Comparison of ENCODE assay signal across 9 cellular contexts in genomic region chr6:134267917-134268361, GRCh38. TPM values are rescaled to one million over a fixed set of nuclear protein-coding genes. Genes with fewer than 3 reads are reported as not detected.
A peak's percentile ranks its signal among the peaks of the same experiment; 100 is the strongest.
DNase-seq lines count a peak whose midpoint lies in the region; ATAC-seq and TF ChIP-seq lines count a peak whose summit lies in the region.
"Had no signal": no experiment of that assay in that cellular context is flagged by ENCODE, and none has a peak within 500 bp of the region (broad histone marks: within the 10 kb centered on the region; RNA-seq: fewer than 3 reads in every experiment).

No MANE protein-coding gene starts in this region.

- peaks cover 7% of the 10 kb centered on the region; the same call in 1 of the 2 replicates for H3K4me1 ChIP-seq in GM23338 (ENCODE audit: insufficient read depth)
- H3K4me1 ChIP-seq in ovary (ENCODE audit: insufficient read depth), result peaks cover 5% of the 10 kb centered on the region

- H3K27me3 Mint-ChIP-seq in GM23338 (ENCODE audit: insufficient read depth, low read depth, poor library complexity) (peaks cover 2% of the 10 kb centered on the region), T-helper 17 cell (no peaks in the 10 kb centered on the region)
- no peaks in the 10 kb centered on the region for H3K27me3 Mint-ChIP-seq in activated naive CD8-positive, alpha-beta T cell treated with anti-CD3 and anti-CD28 coated beads for 36 hours
- H3K27me3 Mint-ChIP-seq: naive thymus-derived CD4-positive, alpha-beta T cell had no signal

- H3K36me3 ChIP-seq in GM23338 (ENCODE audit: insufficient read depth), result no peaks in the 10 kb centered on the region
- no peaks in the 10 kb centered on the region for H3K36me3 ChIP-seq in ovary

- H3K27ac ChIP-seq in GM23338 (ENCODE audit: low read depth), result peak overlapping the region; percentile 87; the same call in 1 of the 2 replicates
- H3K27ac ChIP-seq in ovary, result peak overlapping the region in 1 of 2 donors; percentile 43

- no peaks in the 10 kb centered on the region for H3F3A ChIP-seq in GM23338 (replicated peaks; ENCODE audit: low read depth)

- intact Hi-C loops in ovary (cut with DNase I), result no loop called here

- H3K79me2 ChIP-seq in GM23338 (replicated peaks; ENCODE audit: insufficient read depth), result no peaks in the 10 kb centered on the region

- DNase-seq in GM23338 (ENCODE audit: low spot score), result peak; percentile 82
- DNase-seq in NCI-H526 (lab: John Stamatoyannopoulos, UW), result peak; percentile 54 to 83
- DNase-seq in fibroblast of villous mesenchyme (ENCODE audit: low read depth), result peak; percentile 37
- peak in 4 of 5 donors; percentile 46 to 61 (median 50) for DNase-seq in ovary
- no peak for DNase-seq in activated naive CD8-positive, alpha-beta T cell treated with anti-CD3 and anti-CD28 coated beads for 36 hours
- no peak for DNase-seq in T-helper 17 cell
- DNase-seq: naive thymus-derived CD4-positive, alpha-beta T cell had no signal

- no peak for TF ChIP-seq POLR2A in ovary (IDR thresholded peaks at IDR 0.05)

- H3K9me3 ChIP-seq in ovary (no peaks in the 10 kb centered on the region), T-helper 17 cell (ENCODE audit: control insufficient read depth, low read length, poor library complexity, severe bottlenecking) (no peaks in the 10 kb centered on the region)

- 35 to 41% (median 37%) methylated on average over 10 of the region's 10 CpGs for WGBS in ovary, 3 donors

- peak overlapping the region; percentile 92 for H2AFZ ChIP-seq in GM23338

- no peak for TF ChIP-seq EP300 in ovary (IDR thresholded peaks at IDR 0.05)

- peaks cover 7% of the 10 kb centered on the region for H3K4me1 Mint-ChIP-seq in GM23338
- H3K4me1 Mint-ChIP-seq in activated naive CD8-positive, alpha-beta T cell treated with anti-CD3 and anti-CD28 coated beads for 36 hours, result peaks cover 12% of the 10 kb centered on the region
- peaks cover 4% of the 10 kb centered on the region for H3K4me1 Mint-ChIP-seq in T-helper 17 cell

- no peaks in the 10 kb centered on the region for H3K9me2 ChIP-seq in GM23338 (ENCODE audit: insufficient read depth)

- peak; percentile 99 for ATAC-seq in GM23338
- no peak for ATAC-seq in HG03571 (IDR thresholded peaks at IDR 0.05; ENCODE audit: unreplicated experiment)
- no peak for ATAC-seq in T-helper 17 cell
- no peak for ATAC-seq in GM21381 (IDR thresholded peaks at IDR 0.05; ENCODE audit: unreplicated experiment)
- ATAC-seq: naive thymus-derived CD4-positive, alpha-beta T cell had no signal

- no peaks in the 10 kb centered on the region for H4K20me1 ChIP-seq in GM23338 (replicated peaks; ENCODE audit: insufficient read depth)

- no peak overlapping the region for H3K4me3 Mint-ChIP-seq in GM23338
- H3K4me3 Mint-ChIP-seq in activated naive CD8-positive, alpha-beta T cell treated with anti-CD3 and anti-CD28 coated beads for 36 hours, result no peak overlapping the region
- H3K4me3 Mint-ChIP-seq in T-helper 17 cell, result no peak overlapping the region
- H3K4me3 Mint-ChIP-seq: naive thymus-derived CD4-positive, alpha-beta T cell had no signal

- H3K9me3 Mint-ChIP-seq in GM23338, result peaks cover under 1% of the 10 kb centered on the region; the same call in 1 of the 3 replicates
- H3K9me3 Mint-ChIP-seq in activated naive CD8-positive, alpha-beta T cell treated with anti-CD3 and anti-CD28 coated beads for 36 hours, result peaks cover 2% of the 10 kb centered on the region
- H3K9me3 Mint-ChIP-seq: naive thymus-derived CD4-positive, alpha-beta T cell had no signal

- peak overlapping the region; percentile 59 for H3K4me2 ChIP-seq in GM23338

- H3K27ac Mint-ChIP-seq in GM23338, result peak overlapping the region; percentile 92
- H3K27ac Mint-ChIP-seq in activated naive CD8-positive, alpha-beta T cell treated with anti-CD3 and anti-CD28 coated beads for 36 hours, result no peak overlapping the region
- no peak overlapping the region for H3K27ac Mint-ChIP-seq in T-helper 17 cell
- H3K27ac Mint-ChIP-seq: naive thymus-derived CD4-positive, alpha-beta T cell had no signal

- no peak overlapping the region; the same call in 1 of the 2 replicates for H3K4me3 ChIP-seq in GM23338
- H3K4me3 ChIP-seq in fibroblast of villous mesenchyme (ENCODE audit: low read depth, low read length), result no peak overlapping the region
- no peak overlapping the region for H3K4me3 ChIP-seq in ovary

- H3K36me3 Mint-ChIP-seq in GM23338 (ENCODE audit: low read depth) (no peaks in the 10 kb centered on the region), T-helper 17 cell (ENCODE audit: low read depth) (no peaks in the 10 kb centered on the region)
- H3K36me3 Mint-ChIP-seq in activated naive CD8-positive, alpha-beta T cell treated with anti-CD3 and anti-CD28 coated beads for 36 hours, result peaks cover 3% of the 10 kb centered on the region

- TF ChIP-seq CTCF in GM23338 (conservative IDR thresholded peaks at IDR 0.05; ENCODE audit: low read depth in 2 of 2) (no peak), fibroblast of villous mesenchyme (IDR thresholded peaks at IDR 0.05; ENCODE audit: insufficient read depth, low read depth, low read length) (no peak), ovary (IDR thresholded peaks at IDR 0.05) (no peak)

- H3K27me3 ChIP-seq in GM23338 (ENCODE audit: insufficient read depth) (no peaks in the 10 kb centered on the region), ovary (no peaks in the 10 kb centered on the region)

TF ChIP-seq in GM23338, 12 proteins besides CTCF, POLR2A, EP300 and RAD21 (continues in another document):
- no peak for TF ChIP-seq POLR2AphosphoS5 (IDR thresholded peaks at IDR 0.05; ENCODE audit: low read depth)
- TF ChIP-seq ZNF114 (CRISPR knock-in tag; IDR thresholded peaks at IDR 0.05), result no peak
- TF ChIP-seq CREB1 (CRISPR knock-in tag; IDR thresholded peaks at IDR 0.05; ENCODE audit: low read depth), result no peak
- no peak for TF ChIP-seq JUNB (IDR thresholded peaks at IDR 0.05; ENCODE audit: unreplicated experiment)
- TF ChIP-seq EZH2 (IDR thresholded peaks at IDR 0.05; ENCODE audit: low read depth, unreplicated experiment), result no peak
- TF ChIP-seq NANOG (IDR thresholded peaks at IDR 0.05; ENCODE audit: borderline replicate concordance), result no peak
- TF ChIP-seq EZH2phosphoT487 (IDR thresholded peaks at IDR 0.05; ENCODE audit: unreplicated experiment), result no peak
- no peak for TF ChIP-seq ZNF331 (CRISPR knock-in tag; IDR thresholded peaks at IDR 0.05; ENCODE audit: low read depth)
- no peak for TF ChIP-seq REST (IDR thresholded peaks at IDR 0.05; ENCODE audit: unreplicated experiment)
- no peak for TF ChIP-seq ETS1 (IDR thresholded peaks at IDR 0.05)

RNA-seq across cellular contexts. Expression of gene SGK1, which starts 50.0 kb away (rescaled TPM):
- 34.2 and 37.2 TPM in 2 replicates for total RNA-seq in GM23338 (2014; rRNA removed; shearing (Covaris generic))
- polyA plus RNA-seq in GM23338 (2016; fragmentation: Nextera tagmentation; extraction: Ambion mirVana) (15.0 and 16.3 TPM in 2 replicates), ovary (100 to 1,000 TPM; 124 to 139 TPM)
- total RNA-seq in fibroblast of villous mesenchyme (244 and 268 TPM in 2 replicates), ovary (100 to 1,000 TPM; 145 to 610 (median 279) TPM), T-helper 17 cell (100 to 1,000 TPM; 103 to 132 TPM)
- 100 to 1,000 TPM; 129 to 141 TPM for total RNA-seq in activated naive CD8-positive, alpha-beta T cell treated with anti-CD3 and anti-CD28 coated beads for 36 hours

Comparison
In these comparisons a context has a peak if more than half of its experiments do, and no peak if none do; other contexts are left out.
1. DNase-seq: peak in GM23338 (single experiment), NCI-H526 (2 of 2), fibroblast of villous mesenchyme (single experiment) and ovary (4 of 5); none in activated naive CD8-positive, alpha-beta T cell treated with anti-CD3 and anti-CD28 coated beads for 36 hours (single experiment) and T-helper 17 cell (0 of 3).